Comparison of ENCODE assay signal across 18 cellular contexts in the genomic region with DNA sequence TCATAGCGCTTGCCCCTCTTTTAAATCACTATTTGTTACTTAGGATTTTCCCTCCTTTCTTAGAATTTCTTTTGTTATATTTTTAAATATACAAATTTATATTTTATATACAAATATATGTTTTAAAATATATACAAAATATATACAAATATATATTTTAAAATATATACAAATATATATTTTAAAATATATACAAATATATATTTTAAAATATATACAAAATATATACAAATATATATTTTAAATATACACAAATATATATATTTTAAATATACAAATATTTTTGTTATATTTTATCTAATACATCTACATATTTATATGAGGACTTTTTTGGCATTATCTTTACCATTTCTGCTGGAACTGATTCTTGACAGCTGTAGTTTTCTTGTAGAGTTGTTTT. TPM values are rescaled to one million over a fixed set of nuclear protein-coding genes. Genes with fewer than 3 reads are reported as not detected.
DNase-seq lines count a peak whose midpoint lies in the region; ATAC-seq, FAIRE-seq and TF ChIP-seq lines count a peak whose summit lies in the region.
"Had no signal": no experiment of that assay in that cellular context is flagged by ENCODE, and none has a peak within 500 bp of the region (broad histone marks: within the 10 kb centered on the region; RNA-seq: fewer than 3 reads in every experiment).

No MANE protein-coding gene starts in this region.

- no peak overlapping the region for H3K27ac Mint-ChIP-seq in WTC11
- H3K27ac Mint-ChIP-seq in activated CD4-positive, alpha-beta T cell treated with anti-CD3 and anti-CD28 coated beads for 36 hours = no peak overlapping the region
- H3K27ac Mint-ChIP-seq: CD4-positive, alpha-beta T cell; GM23338; HFFc6 had no signal

- H3K4me3 ChIP-seq in kidney (ENCODE audit: low read length in 2 of 2) = no peak overlapping the region
- H3K4me3 ChIP-seq in vagina = no peak overlapping the region
- no peak overlapping the region for H3K4me3 ChIP-seq in gastroesophageal sphincter
- H3K4me3 ChIP-seq: A549, GM23338 had no signal

- TF ChIP-seq POLR2A in vagina (IDR thresholded peaks at IDR 0.05) (no peak), gastroesophageal sphincter (IDR thresholded peaks at IDR 0.05) (no peak), GM12891 (IDR thresholded peaks at IDR 0.05; ENCODE audit: low read depth, low read length) (no peak)

- TF ChIP-seq CTCF in WTC11 (IDR thresholded peaks at IDR 0.05) = no peak
- no peak for TF ChIP-seq CTCF in kidney (IDR thresholded peaks at IDR 0.05; ENCODE audit: borderline replicate concordance, extremely low read depth, insufficient read depth)
- no peak for TF ChIP-seq CTCF in vagina (IDR thresholded peaks at IDR 0.05)
- TF ChIP-seq CTCF in gastroesophageal sphincter (IDR thresholded peaks at IDR 0.05) = no peak

- 100% methylated on average over 1 of the region's 1 CpG; no CpG with 5 or more reads in 1 of the 2 donors for WGBS in gastroesophageal sphincter (ENCODE audit: low coverage in 1 of 2), 2 donors

- peaks cover 10% of the 10 kb centered on the region for H3K36me3 Mint-ChIP-seq in WTC11
- peaks cover 11% of the 10 kb centered on the region for H3K36me3 Mint-ChIP-seq in activated CD4-positive, alpha-beta T cell treated with anti-CD3 and anti-CD28 coated beads for 36 hours (ENCODE audit: low read depth)

- FAIRE-seq in A204.1 (lab: Jason Lieb, UNC) (peak; percentile 100), kidney (lab: Jason Lieb, UNC) (peak; percentile 99), GM12891 (lab: Jason Lieb, UNC) (no peak)
- FAIRE-seq: A549, H54 had no signal

- CTCF ChIA-PET in WTC11 (lab: Charles Lee) = interaction anchor here (3.2 kb wide), 1 partner anchor 75 kb away, joined by 19 read pairs; no protein-coding TSS in a partner anchor
- CTCF ChIA-PET in activated CD4-positive, alpha-beta T cell treated with anti-CD3 and anti-CD28 coated beads for 36 hours (lab: Charles Lee) = interaction anchor here (0.6 to 1.4 kb wide), 5 partner anchors 9 to 295 kb away, joined by 3 to 4 read pairs (median 3); no protein-coding TSS in a partner anchor

- peaks cover 5 to 11% of the 10 kb centered on the region in 2 donors for H3K36me3 ChIP-seq in kidney (ENCODE audit: control insufficient read depth in 1 of 2, insufficient read depth in 2 of 2, low read length in 2 of 2)
- peaks cover 0 to 7% of the 10 kb centered on the region in 2 donors for H3K36me3 ChIP-seq in vagina
- peaks cover 0 to 82% of the 10 kb centered on the region in 2 donors for H3K36me3 ChIP-seq in gastroesophageal sphincter

- H3K27me3 Mint-ChIP-seq in WTC11 (ENCODE audit: low read depth) = no peaks in the 10 kb centered on the region
- H3K27me3 Mint-ChIP-seq in activated CD4-positive, alpha-beta T cell treated with anti-CD3 and anti-CD28 coated beads for 36 hours = no peaks in the 10 kb centered on the region
- H3K27me3 Mint-ChIP-seq: CD4-positive, alpha-beta T cell had no signal

- no peak overlapping the region for H3K4me3 Mint-ChIP-seq in WTC11
- H3K4me3 Mint-ChIP-seq in activated CD4-positive, alpha-beta T cell treated with anti-CD3 and anti-CD28 coated beads for 36 hours = no peak overlapping the region
- H3K4me3 Mint-ChIP-seq: CD4-positive, alpha-beta T cell; GM23338; HFFc6 had no signal

- H3K4me1 ChIP-seq in kidney (ENCODE audit: control insufficient read depth in 1 of 2, insufficient read depth in 1 of 2, low read depth in 1 of 2, low read length in 2 of 2) = no peaks in the 10 kb centered on the region
- H3K4me1 ChIP-seq in vagina = no peaks in the 10 kb centered on the region
- H3K4me1 ChIP-seq in gastroesophageal sphincter = peaks cover 0 to 17% (median 0%) of the 10 kb centered on the region in 3 donors
- H3K4me1 ChIP-seq: Caco-2 had no signal

- H3K27me3 ChIP-seq in vagina (no peaks in the 10 kb centered on the region), gastroesophageal sphincter (no peaks in the 10 kb centered on the region)

- TF ChIP-seq EP300 in gastroesophageal sphincter (IDR thresholded peaks at IDR 0.05) = no peak

- H3K9ac ChIP-seq in kidney (ENCODE audit: low read length in 2 of 2) = no peak overlapping the region

- intact Hi-C loops in kidney (cut with DNase I) = no loop called here
- intact Hi-C loops in vagina (cut with DNase I) = no loop called here
- intact Hi-C loops in activated CD4-positive, alpha-beta T cell treated with anti-CD3 and anti-CD28 coated beads for 36 hours (cut with DNase I, micrococcal nuclease) = no loop called here

- ATAC-seq in WTC11 = no peak
- no peak for ATAC-seq in gastroesophageal sphincter
- ATAC-seq in activated CD4-positive, alpha-beta T cell treated with anti-CD3 and anti-CD28 coated beads for 36 hours = no peak
- ATAC-seq: A549, GM23338, HCT116 had no signal

- H3K27ac ChIP-seq in kidney (ENCODE audit: low read depth in 2 of 2, low read length in 2 of 2) (no peak overlapping the region), vagina (peak overlapping the region; percentile 31), gastroesophageal sphincter (no peak overlapping the region)
- H3K27ac ChIP-seq: A549, C4-2B, HL-60 had no signal

- peaks cover 17% of the 10 kb centered on the region for H3K4me1 Mint-ChIP-seq in WTC11
- H3K4me1 Mint-ChIP-seq in activated CD4-positive, alpha-beta T cell treated with anti-CD3 and anti-CD28 coated beads for 36 hours = no peaks in the 10 kb centered on the region

- POLR2A ChIA-PET in WTC11 (lab: Charles Lee) = no interaction called here
- POLR2A ChIA-PET in activated CD4-positive, alpha-beta T cell treated with anti-CD3 and anti-CD28 coated beads for 36 hours (lab: Charles Lee) = no interaction called here

- DNase-seq in WTC11 (ENCODE audit: low spot score) (no peak), kidney (no peak), vagina (ENCODE audit: extremely low spot score in 2 of 2) (no peak), GM12891 (ENCODE audit: insufficient read length, low spot score) (no peak)
- no peak for DNase-seq in activated CD4-positive, alpha-beta T cell treated with anti-CD3 and anti-CD28 coated beads for 36 hours
- DNase-seq: AML-193; Caco-2; CD4-positive, alpha-beta T cell; GDM1; HFFc6 had no signal

- H3K9me3 ChIP-seq in kidney (ENCODE audit: control insufficient read depth in 1 of 2, low read length in 2 of 2) (no peaks in the 10 kb centered on the region), vagina (no peaks in the 10 kb centered on the region), gastroesophageal sphincter (no peaks in the 10 kb centered on the region)
- H3K9me3 ChIP-seq: A549, Caco-2 had no signal

- H3K9me3 Mint-ChIP-seq in WTC11 = no peaks in the 10 kb centered on the region
- no peaks in the 10 kb centered on the region for H3K9me3 Mint-ChIP-seq in activated CD4-positive, alpha-beta T cell treated with anti-CD3 and anti-CD28 coated beads for 36 hours (ENCODE audit: low read depth)
- H3K9me3 Mint-ChIP-seq: CD4-positive, alpha-beta T cell; GM23338; HFFc6 had no signal

TF ChIP-seq in WTC11, 78 proteins besides CTCF, POLR2A, EP300 and RAD21 (continues in another document):
- TF ChIP-seq EMX1 (CRISPR knock-in tag; IDR thresholded peaks at IDR 0.05) (no peak), HMGA2 (CRISPR knock-in tag; IDR thresholded peaks at IDR 0.05) (peak; percentile 93; the same call in 1 of the 2 replicates)
- TF ChIP-seq, protein P1, sequence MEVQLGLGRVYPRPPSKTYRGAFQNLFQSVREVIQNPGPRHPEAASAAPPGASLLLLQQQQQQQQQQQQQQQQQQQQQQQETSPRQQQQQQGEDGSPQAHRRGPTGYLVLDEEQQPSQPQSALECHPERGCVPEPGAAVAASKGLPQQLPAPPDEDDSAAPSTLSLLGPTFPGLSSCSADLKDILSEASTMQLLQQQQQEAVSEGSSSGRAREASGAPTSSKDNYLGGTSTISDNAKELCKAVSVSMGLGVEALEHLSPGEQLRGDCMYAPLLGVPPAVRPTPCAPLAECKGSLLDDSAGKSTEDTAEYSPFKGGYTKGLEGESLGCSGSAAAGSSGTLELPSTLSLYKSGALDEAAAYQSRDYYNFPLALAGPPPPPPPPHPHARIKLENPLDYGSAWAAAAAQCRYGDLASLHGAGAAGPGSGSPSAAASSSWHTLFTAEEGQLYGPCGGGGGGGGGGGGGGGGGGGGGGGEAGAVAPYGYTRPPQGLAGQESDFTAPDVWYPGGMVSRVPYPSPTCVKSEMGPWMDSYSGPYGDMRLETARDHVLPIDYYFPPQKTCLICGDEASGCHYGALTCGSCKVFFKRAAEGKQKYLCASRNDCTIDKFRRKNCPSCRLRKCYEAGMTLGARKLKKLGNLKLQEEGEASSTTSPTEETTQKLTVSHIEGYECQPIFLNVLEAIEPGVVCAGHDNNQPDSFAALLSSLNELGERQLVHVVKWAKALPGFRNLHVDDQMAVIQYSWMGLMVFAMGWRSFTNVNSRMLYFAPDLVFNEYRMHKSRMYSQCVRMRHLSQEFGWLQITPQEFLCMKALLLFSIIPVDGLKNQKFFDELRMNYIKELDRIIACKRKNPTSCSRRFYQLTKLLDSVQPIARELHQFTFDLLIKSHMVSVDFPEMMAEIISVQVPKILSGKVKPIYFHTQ (CRISPR knock-in tag; IDR thresholded peaks at IDR 0.05) = no peak

TF ChIP-seq in GM12891, 5 proteins besides CTCF, POLR2A, EP300 and RAD21:
- TF ChIP-seq POLR2AphosphoS5 (IDR thresholded peaks at IDR 0.05; ENCODE audit: low read depth, low read length) = no peak
- no peak for TF ChIP-seq TAF1 (IDR thresholded peaks at IDR 0.05; ENCODE audit: low read depth, low read length)
- no peak for TF ChIP-seq SPI1 (IDR thresholded peaks at IDR 0.05; ENCODE audit: low read depth, low read length)
- TF ChIP-seq POU2F2 (IDR thresholded peaks at IDR 0.05; ENCODE audit: low read depth, low read length) = no peak
- no peak for TF ChIP-seq PAX5 (IDR thresholded peaks at IDR 0.05; ENCODE audit: insufficient read depth, low read length, severe bottlenecking)
TF ChIP-seq in GM12891: peak in this region for 0.

RNA-seq across cellular contexts. Expression of a gene that starts 50.9 kb away (rescaled TPM):
- total RNA-seq in WTC11 (2021) = 135 to 147 TPM (median 136 TPM) in 3 replicates
- total RNA-seq in kidney = 111 TPM
- polyA plus RNA-seq in kidney (ENCODE audit: insufficient read depth, low read depth, low replicate concordance) = 94.5 TPM
- total RNA-seq in vagina = 103 TPM
- 100 to 1,000 TPM in 2 of 4 donors, 10 to 100 TPM in 2; 71.5 to 132 (median 106) TPM for total RNA-seq in gastroesophageal sphincter
- total RNA-seq in activated CD4-positive, alpha-beta T cell treated with anti-CD3 and anti-CD28 coated beads for 36 hours = 10 to 100 TPM; 18.3 to 31.6 TPM
- 26.0 TPM for polyA plus RNA-seq in GM12891 (2012; ENCODE audit: low read depth, missing spikeins)
